ENCODE assay signal across 15 cellular contexts in the genomic region with DNA sequence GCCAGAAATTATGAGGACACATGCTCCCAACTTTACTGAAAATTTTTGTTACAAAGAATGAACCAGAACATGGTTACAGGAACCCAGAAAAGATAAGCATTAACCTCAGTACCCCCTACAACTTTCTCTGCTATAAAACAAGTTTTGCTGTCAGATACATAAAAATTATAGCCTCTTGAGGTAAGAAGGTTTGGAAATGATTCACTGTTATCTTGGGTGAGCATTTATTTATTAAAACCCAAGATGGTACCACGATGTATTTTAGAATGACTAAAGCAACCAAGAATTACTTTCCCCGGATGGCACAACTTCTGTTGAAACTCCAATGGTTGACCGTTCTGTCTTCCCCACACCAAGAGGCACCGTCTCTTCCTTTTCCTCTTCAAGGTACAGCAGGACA.
DNase-seq lines count a peak whose midpoint lies in the region; ATAC-seq and TF ChIP-seq lines count a peak whose summit lies in the region.
"Had no signal": no experiment of that assay in that cellular context is flagged by ENCODE, and none has a peak within 500 bp of the region (broad histone marks: within the 10 kb centered on the region; RNA-seq: fewer than 3 reads in every experiment).

No MANE protein-coding gene starts in this region.

- no peak for TF ChIP-seq EP300 in esophagus muscularis mucosa (IDR thresholded peaks at IDR 0.05)
- TF ChIP-seq EP300 in transverse colon (IDR thresholded peaks at IDR 0.05; ENCODE audit: low read depth), result no peak

- H3K79me2 ChIP-seq in PC-3 (ENCODE audit: low read length), result peaks cover 36% of the 10 kb centered on the region

- H3K4me3 ChIP-seq in right atrium auricular region (no peak overlapping the region), PC-3 (ENCODE audit: low read length) (no peak overlapping the region), esophagus muscularis mucosa (no peak overlapping the region), transverse colon (no peak overlapping the region)
- H3K4me3 ChIP-seq: adrenal gland had no signal

- CTCF ChIA-PET in PC-3 (lab: Charles Lee), result no interaction called here

- H4K20me1 ChIP-seq in PC-3 (ENCODE audit: low read length), result no peaks in the 10 kb centered on the region

- POLR2A ChIA-PET in PC-3 (lab: Charles Lee; ENCODE audit: unreplicated experiment), result no interaction called here

- 98% methylated on average over 4 of the region's 4 CpGs for WGBS in esophagus muscularis mucosa
- WGBS in transverse colon (ENCODE audit: low coverage in 1 of 2), 2 donors, result 90 to 91% methylated on average over 4 of the region's 4 CpGs

- H3K36me3 ChIP-seq in right atrium auricular region (no peaks in the 10 kb centered on the region), PC-3 (ENCODE audit: low read depth, low read length) (no peaks in the 10 kb centered on the region), esophagus muscularis mucosa (no peaks in the 10 kb centered on the region), transverse colon (no peaks in the 10 kb centered on the region)
- H3K36me3 ChIP-seq: adrenal gland had no signal

- DNase-seq in right atrium auricular region (ENCODE audit: low spot score), result no peak
- DNase-seq in left cardiac atrium, result no peak
- DNase-seq in PC-3, result no peak
- DNase-seq in esophagus muscularis mucosa (ENCODE audit: extremely low spot score), result no peak
- no peak for DNase-seq in transverse colon
- DNase-seq in NCI-H2081 (lab: John Stamatoyannopoulos, UW), result no peak
- DNase-seq in NCI-H187 (lab: John Stamatoyannopoulos, UW), result no peak
- DNase-seq: effector CD8-positive, alpha-beta T cell; hippocampal formation; kidney; NCI-H2081 treated with DMSO at 0.1 percent for 48 hours; NCI-H524 treated with DMSO at 0.1 percent for 48 hours; stimulated activated CD4-positive, alpha-beta T cell treated with anti-CD3 and anti-CD28 coated beads, Interleukin-2, amount 100 ng/mL, for 24 hours had no signal

- H3K9me3 ChIP-seq in right atrium auricular region (no peaks in the 10 kb centered on the region), PC-3 (ENCODE audit: low read length) (no peaks in the 10 kb centered on the region), esophagus muscularis mucosa (no peaks in the 10 kb centered on the region), transverse colon (no peaks in the 10 kb centered on the region)
- H3K9me3 ChIP-seq: adrenal gland had no signal

- 0 out of 2 replicates have a peak overlapping the region, but pooled peaks have one; percentile 80 for H3K9ac ChIP-seq in PC-3 (ENCODE audit: low read length)

- TF ChIP-seq POLR2A in esophagus muscularis mucosa (IDR thresholded peaks at IDR 0.05; ENCODE audit: low read depth) (no peak), transverse colon (IDR thresholded peaks at IDR 0.05) (no peak)

- no peak for TF ChIP-seq CTCF in right atrium auricular region (IDR thresholded peaks at IDR 0.05)
- TF ChIP-seq CTCF in PC-3 (conservative IDR thresholded peaks at IDR 0.05; ENCODE audit: low read depth, low read length), result no peak
- no peak for TF ChIP-seq CTCF in esophagus muscularis mucosa (IDR thresholded peaks at IDR 0.05)
- no peak for TF ChIP-seq CTCF in transverse colon (IDR thresholded peaks at IDR 0.05)

- no TSS peak for BruUV-seq in PC-3 (replicated peaks; lab: Mats Ljungman, UMichigan)

- no peaks in the 10 kb centered on the region for H3K9me2 ChIP-seq in PC-3 (replicated peaks; ENCODE audit: low read length)

- intact Hi-C loops in left cardiac atrium (cut with DNase I), result no loop called here
- intact Hi-C loops in PC-3 (cut with micrococcal nuclease), result no loop called here
- intact Hi-C loops in esophagus muscularis mucosa (cut with DNase I), result no loop called here
- intact Hi-C loops in transverse colon (cut with DNase I; ENCODE audit: low total_unique reads), result loop anchor here (10.0 kb wide), 1 partner anchor 54 kb away; no protein-coding TSS in a partner anchor

- H3K4me1 ChIP-seq in right atrium auricular region, result peaks cover 0 to 48% of the 10 kb centered on the region in 2 donors
- H3K4me1 ChIP-seq in PC-3 (ENCODE audit: insufficient read depth, low read length), result peaks cover 66% of the 10 kb centered on the region
- peaks cover 32 to 71% (median 53%) of the 10 kb centered on the region in 4 donors for H3K4me1 ChIP-seq in esophagus muscularis mucosa
- peaks cover 0 to 23% (median 11%) of the 10 kb centered on the region in 4 donors for H3K4me1 ChIP-seq in transverse colon

- H3K27ac ChIP-seq in right atrium auricular region, result peak overlapping the region; percentile 40 to 70
- H3K27ac ChIP-seq in PC-3 (ENCODE audit: low read length), result peak overlapping the region; percentile 95
- peak overlapping the region in 3 of 4 donors; percentile 28 to 54 (median 33) for H3K27ac ChIP-seq in esophagus muscularis mucosa (replicated peaks in 1 of 4)
- peak overlapping the region; percentile 11 to 37 (median 27) for H3K27ac ChIP-seq in transverse colon
- H3K27ac ChIP-seq: adrenal gland had no signal

- in situ Hi-C loops in transverse colon (cut with MboI; ENCODE audit: low pct_ligation_motif_present in 1 of 4, low pct_unique_long_range_greater_than_20kb in 1 of 4, low sequenced_read_pairs in 3 of 4), result no loop called here

- H2AFZ ChIP-seq in PC-3 (ENCODE audit: low read length), result no peak overlapping the region

- H3K27me3 ChIP-seq in right atrium auricular region (no peaks in the 10 kb centered on the region), PC-3 (ENCODE audit: low read length) (no peaks in the 10 kb centered on the region), esophagus muscularis mucosa (no peaks in the 10 kb centered on the region), transverse colon (peaks cover 20% of the 10 kb centered on the region)
- H3K27me3 ChIP-seq: adrenal gland had no signal

- ATAC-seq in left cardiac atrium (no peak), PC-3 (no peak), GM21390 (IDR thresholded peaks at IDR 0.05; ENCODE audit: unreplicated experiment) (no peak)

- peaks cover 12% of the 10 kb centered on the region for H3F3A ChIP-seq in PC-3 (ENCODE audit: low read length, unreplicated experiment)

- peak overlapping the region; percentile 15; the same call in 1 of the 2 replicates for H3K4me2 ChIP-seq in PC-3 (ENCODE audit: low read length)

Comparison
In these comparisons a context has a peak if more than half of its experiments do, and no peak if none do; other contexts are left out.
1. H3K27ac ChIP-seq: peak in every context shown above with its lines; median percentile 95 in PC-3; 55 in right atrium auricular region; 33 in esophagus muscularis mucosa; 27 in transverse colon.